Comparison of ENCODE assay signal across 16 cellular contexts in genomic region chr6:2969549-2969948, GRCh38. TPM values are rescaled to one million over a fixed set of nuclear protein-coding genes. Genes with fewer than 3 reads are reported as not detected.
DNase-seq lines count a peak whose midpoint lies in the region; ATAC-seq and TF ChIP-seq lines count a peak whose summit lies in the region.
"Had no signal": no experiment of that assay in that cellular context is flagged by ENCODE, and none has a peak within 500 bp of the region (broad histone marks: within the 10 kb centered on the region; RNA-seq: fewer than 3 reads in every experiment).

No MANE protein-coding gene starts in this region.

- H3K36me3 ChIP-seq in left lung (peaks cover 0 to 4% of the 10 kb centered on the region in 2 donors), stomach (peaks cover 0 to 3% (median 0%) of the 10 kb centered on the region in 4 donors)

- BruUV-seq in Calu3 (replicated peaks; lab: Mats Ljungman, UMichigan), result no TSS peak

- CTCF ChIA-PET in Calu3 (lab: Charles Lee), result interaction anchor here (1.0 kb wide), 1 partner anchor 17 kb away, joined by 3 read pairs; no protein-coding TSS in a partner anchor

- intact Hi-C loops in activated T-helper 1 cell treated with anti-CD3 and anti-CD28 coated beads, Interleukin-12 subunit alpha, Interleukin-12 subunit beta, Interleukin-2, Interleukin-4 antibody, amounts not matched to agents 30 ng/mL and 10 ng/mL and 1 ng/mL, durations not matched to agents 14 hours and 24 hours and 36 hours (cut with micrococcal nuclease), result no loop called here
- intact Hi-C loops in left lung (cut with DNase I) (no loop called here), stomach (cut with DNase I; ENCODE audit: low total_unique reads) (no loop called here), Calu3 (cut with micrococcal nuclease; ENCODE audit: unreplicated experiment) (no loop called here)

- H3K27me3 ChIP-seq in left lung (no peaks in the 10 kb centered on the region), stomach (no peaks in the 10 kb centered on the region)

- H3K4me1 Mint-ChIP-seq in activated T-helper 1 cell treated with anti-CD3 and anti-CD28 coated beads, Interleukin-12 subunit alpha, Interleukin-12 subunit beta, Interleukin-2, Interleukin-4 antibody, amounts not matched to agents 30 ng/mL and 10 ng/mL and 1 ng/mL, durations not matched to agents 14 hours and 24 hours and 36 hours (ENCODE audit: low read depth), result peaks cover 16% of the 10 kb centered on the region
- peaks cover 7% of the 10 kb centered on the region for H3K4me1 Mint-ChIP-seq in Calu3 (ENCODE audit: low read depth, unreplicated experiment)

- H3K9me3 ChIP-seq in left lung (no peaks in the 10 kb centered on the region), stomach (no peaks in the 10 kb centered on the region)

- TF ChIP-seq EP300 in stomach (IDR thresholded peaks at IDR 0.05), result no peak

- ATAC-seq in left lung (no peak), GM21515 (IDR thresholded peaks at IDR 0.05; ENCODE audit: unreplicated experiment) (no peak)

- peak overlapping the region; percentile 97 to 98 for H3K27ac ChIP-seq in left lung
- H3K27ac ChIP-seq in stomach, result peak overlapping the region in 4 of 5 donors; percentile 17 to 99 (median 98)

- TF ChIP-seq CTCF in left lung (IDR thresholded peaks at IDR 0.05) (no peak), stomach (IDR thresholded peaks at IDR 0.05) (no peak), Calu3 (IDR thresholded peaks at IDR 0.05; ENCODE audit: unreplicated experiment) (no peak)

- H3K27me3 Mint-ChIP-seq in activated T-helper 1 cell treated with anti-CD3 and anti-CD28 coated beads, Interleukin-12 subunit alpha, Interleukin-12 subunit beta, Interleukin-2, Interleukin-4 antibody, amounts not matched to agents 30 ng/mL and 10 ng/mL and 1 ng/mL, durations not matched to agents 14 hours and 24 hours and 36 hours (ENCODE audit: insufficient read depth), result peaks cover 37% of the 10 kb centered on the region
- H3K27me3 Mint-ChIP-seq in Calu3 (ENCODE audit: unreplicated experiment), result no peaks in the 10 kb centered on the region

- TF ChIP-seq POLR2A in stomach (IDR thresholded peaks at IDR 0.05), result no peak

- H3K36me3 Mint-ChIP-seq in activated T-helper 1 cell treated with anti-CD3 and anti-CD28 coated beads, Interleukin-12 subunit alpha, Interleukin-12 subunit beta, Interleukin-2, Interleukin-4 antibody, amounts not matched to agents 30 ng/mL and 10 ng/mL and 1 ng/mL, durations not matched to agents 14 hours and 24 hours and 36 hours (ENCODE audit: low read depth), result peaks cover 9% of the 10 kb centered on the region
- peaks cover 17% of the 10 kb centered on the region for H3K36me3 Mint-ChIP-seq in Calu3 (ENCODE audit: insufficient read depth, unreplicated experiment)

- peaks cover 5% of the 10 kb centered on the region for H3K9me3 Mint-ChIP-seq in activated T-helper 1 cell treated with anti-CD3 and anti-CD28 coated beads, Interleukin-12 subunit alpha, Interleukin-12 subunit beta, Interleukin-2, Interleukin-4 antibody, amounts not matched to agents 30 ng/mL and 10 ng/mL and 1 ng/mL, durations not matched to agents 14 hours and 24 hours and 36 hours
- H3K9me3 Mint-ChIP-seq in Calu3 (ENCODE audit: low read depth, unreplicated experiment), result no peaks in the 10 kb centered on the region
- H3K9me3 Mint-ChIP-seq: stimulated activated naive CD8-positive, alpha-beta T cell treated with anti-CD3 and anti-CD28 coated beads, Interleukin-15, Interleukin-2, amounts not matched to agents 100 ng/mL and 50 ng/mL, for 24 hours had no signal

- peak overlapping the region; percentile 6 for H3K4me3 Mint-ChIP-seq in activated T-helper 1 cell treated with anti-CD3 and anti-CD28 coated beads, Interleukin-12 subunit alpha, Interleukin-12 subunit beta, Interleukin-2, Interleukin-4 antibody, amounts not matched to agents 30 ng/mL and 10 ng/mL and 1 ng/mL, durations not matched to agents 14 hours and 24 hours and 36 hours
- H3K4me3 Mint-ChIP-seq in Calu3 (ENCODE audit: low read depth, unreplicated experiment), result no peak overlapping the region

- DNase-seq in activated CD8-positive, alpha-beta memory T cell treated with anti-CD3 and anti-CD28 coated beads, Interleukin-2, amount 50 U/mL, for 48 hours, result peak; percentile 18
- DNase-seq in activated CD8-positive, alpha-beta memory T cell treated with anti-CD3 and anti-CD28 coated beads, Interleukin-2, amount 50 U/mL, for 4 hours, result no peak
- DNase-seq in activated T-helper 1 cell treated with anti-CD3 and anti-CD28 coated beads, Interleukin-12 subunit alpha, Interleukin-12 subunit beta, Interleukin-2, Interleukin-4 antibody, amounts not matched to agents 30 ng/mL and 10 ng/mL and 1 ng/mL, durations not matched to agents 14 hours and 24 hours and 36 hours (ENCODE audit: low spot score), result no peak
- no peak for DNase-seq in left lung
- DNase-seq in stomach, result no peak
- no peak for DNase-seq in EL
- DNase-seq in Calu3, result no peak
- DNase-seq: central memory CD4-positive, alpha-beta T cell; DMS79; HCEC 1CT; Karpas-422; NCI-H2107; occipital lobe; stimulated activated CD4-positive, alpha-beta T cell treated with anti-CD3 and anti-CD28 coated beads, Interleukin-4, amount 100 ng/mL, for 1 hour had no signal

- 69 to 81% (median 78%) methylated on average over 3 of the region's 3 CpGs for WGBS in stomach, 5 donors

- peaks cover 6 to 55% of the 10 kb centered on the region in 2 donors for H3K4me1 ChIP-seq in left lung
- H3K4me1 ChIP-seq in stomach, result peaks cover 15 to 64% (median 40%) of the 10 kb centered on the region in 4 donors

- peak overlapping the region in 1 of 2 donors; percentile 68 for H3K4me3 ChIP-seq in left lung
- peak overlapping the region in 1 of 4 donors; percentile 74 for H3K4me3 ChIP-seq in stomach

- H3K27ac Mint-ChIP-seq in activated T-helper 1 cell treated with anti-CD3 and anti-CD28 coated beads, Interleukin-12 subunit alpha, Interleukin-12 subunit beta, Interleukin-2, Interleukin-4 antibody, amounts not matched to agents 30 ng/mL and 10 ng/mL and 1 ng/mL, durations not matched to agents 14 hours and 24 hours and 36 hours, result no peak overlapping the region
- H3K27ac Mint-ChIP-seq in Calu3 (ENCODE audit: unreplicated experiment), result no peak overlapping the region

RNA-seq across cellular contexts. Expression of gene SERPINB6, which starts 1.8 kb away (rescaled TPM):
- 33.7 and 34.9 TPM in 2 replicates for total RNA-seq in activated T-helper 1 cell treated with anti-CD3 and anti-CD28 coated beads, Interleukin-12 subunit alpha, Interleukin-12 subunit beta, Interleukin-2, Interleukin-4 antibody, amounts not matched to agents 30 ng/mL and 10 ng/mL and 1 ng/mL, durations not matched to agents 14 hours and 24 hours and 36 hours
- total RNA-seq in left lung, result 100 to 1,000 TPM in 1 of 2 donors, 10 to 100 TPM in 1; 99.3 to 134 TPM
- 100 to 1,000 TPM in 4 of 5 donors, 10 to 100 TPM in 1; 79.1 to 208 (median 160) TPM for total RNA-seq in stomach
- polyA plus RNA-seq in stomach, result 100 to 1,000 TPM in 2 of 3 donors, 10 to 100 TPM in 1; 93.1 to 281 (median 144) TPM
- 53.1 and 60.9 TPM in 2 replicates for total RNA-seq in Calu3 (2022)

RNA-seq across cellular contexts. Expression of gene NQO2, which starts 30.1 kb away (rescaled TPM):
- total RNA-seq in activated T-helper 1 cell treated with anti-CD3 and anti-CD28 coated beads, Interleukin-12 subunit alpha, Interleukin-12 subunit beta, Interleukin-2, Interleukin-4 antibody, amounts not matched to agents 30 ng/mL and 10 ng/mL and 1 ng/mL, durations not matched to agents 14 hours and 24 hours and 36 hours, result 30.2 and 34.8 TPM in 2 replicates
- 10 to 100 TPM; 22.0 to 55.8 TPM for total RNA-seq in left lung
- total RNA-seq in stomach, result 10 to 100 TPM in 1 of 5 donors, 1 to 10 TPM in 2, under 1 TPM in 1, not detected in 1; 0.87 to 35.5 (median 5.5) TPM
- polyA plus RNA-seq in stomach, result 10 to 100 TPM; 28.3 to 43.1 (median 41.9) TPM
- 11.5 and 12.0 TPM in 2 replicates for total RNA-seq in Calu3 (2022)
